ENCODE assay signal across 1 cellular context in the genomic region with DNA sequence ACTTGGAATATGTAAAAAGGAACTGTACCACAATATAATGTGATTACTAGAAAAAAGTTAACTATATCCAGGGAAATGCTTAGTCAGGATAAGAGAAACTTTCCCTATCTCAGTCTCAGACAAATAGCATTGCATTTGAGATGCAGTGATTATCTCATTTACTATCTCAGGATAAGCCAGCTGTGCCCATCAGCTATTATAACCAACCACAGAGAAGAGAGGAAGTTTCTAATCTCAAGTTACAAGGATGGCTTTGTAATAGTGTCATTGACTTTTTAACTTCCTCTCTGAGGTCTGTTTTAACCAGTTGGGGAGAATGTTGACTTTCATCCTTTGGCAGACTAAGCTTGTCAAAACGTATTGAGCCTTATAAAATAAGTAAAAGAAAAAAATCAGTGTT.
TF ChIP-seq lines count a peak whose summit lies in the region.

No MANE protein-coding gene starts in this region.

TF ChIP-seq in SK-N-SH, 30 proteins besides CTCF, POLR2A, EP300 and RAD21 (continued from another document):
- TF ChIP-seq TEAD4 (IDR thresholded peaks at IDR 0.05; ENCODE audit: borderline replicate concordance, insufficient read depth) (0 out of 2 replicates have a peak, but pooled peaks have one; percentile 28), POLR2AphosphoS5 (IDR thresholded peaks at IDR 0.05; ENCODE audit: low read depth, low read length) (peak; percentile 58; the same call in 1 of the 2 replicates), FOSL2 (IDR thresholded peaks at IDR 0.05; ENCODE audit: borderline replicate concordance, low read depth) (peak; percentile 42; the same call in 1 of the 2 replicates), TAF1 (IDR thresholded peaks at IDR 0.05; ENCODE audit: borderline replicate concordance, low read depth, low read length) (no peak), FOXM1 (IDR thresholded peaks at IDR 0.05; ENCODE audit: low read depth) (no peak), MEF2A (IDR thresholded peaks at IDR 0.05; ENCODE audit: borderline replicate concordance, low read depth) (no peak), NFIC (IDR thresholded peaks at IDR 0.05; ENCODE audit: borderline replicate concordance) (peak; percentile 61), NRF1 (IDR thresholded peaks at IDR 0.05; ENCODE audit: low read depth, low read length) (no peak), MXI1 (IDR thresholded peaks at IDR 0.05; ENCODE audit: low read depth, low read length) (no peak), RCOR1 (IDR thresholded peaks at IDR 0.05; ENCODE audit: low read length) (no peak), RXRA (IDR thresholded peaks at IDR 0.05; ENCODE audit: borderline replicate concordance, low read depth) (peak; percentile 69), FOXJ3 (CRISPR knock-in tag; IDR thresholded peaks at IDR 0.05) (no peak), TCF12 (IDR thresholded peaks at IDR 0.05) (peak; percentile 90), JUND (IDR thresholded peaks at IDR 0.05) (peak; percentile 70; the same call in 1 of the 2 replicates), SMC3 (IDR thresholded peaks at IDR 0.05; ENCODE audit: low read depth, low read length) (no peak), RFX5 (IDR thresholded peaks at IDR 0.05; ENCODE audit: low read length) (no peak), GABPA (IDR thresholded peaks at IDR 0.05; ENCODE audit: low read depth) (no peak), EZH2phosphoT487 (IDR thresholded peaks at IDR 0.05; ENCODE audit: borderline replicate concordance, low read depth) (no peak), YY1 (IDR thresholded peaks at IDR 0.05; ENCODE audit: low read depth) (no peak), CHD2 (IDR thresholded peaks at IDR 0.05; ENCODE audit: low read length, partially characterized antibody) (no peak)
- TF ChIP-seq, protein P1, sequence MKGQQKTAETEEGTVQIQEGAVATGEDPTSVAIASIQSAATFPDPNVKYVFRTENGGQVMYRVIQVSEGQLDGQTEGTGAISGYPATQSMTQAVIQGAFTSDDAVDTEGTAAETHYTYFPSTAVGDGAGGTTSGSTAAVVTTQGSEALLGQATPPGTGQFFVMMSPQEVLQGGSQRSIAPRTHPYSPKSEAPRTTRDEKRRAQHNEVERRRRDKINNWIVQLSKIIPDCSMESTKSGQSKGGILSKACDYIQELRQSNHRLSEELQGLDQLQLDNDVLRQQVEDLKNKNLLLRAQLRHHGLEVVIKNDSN (IDR thresholded peaks at IDR 0.05; ENCODE audit: borderline replicate concordance, low read depth): no peak
- TF ChIP-seq, protein P2, sequence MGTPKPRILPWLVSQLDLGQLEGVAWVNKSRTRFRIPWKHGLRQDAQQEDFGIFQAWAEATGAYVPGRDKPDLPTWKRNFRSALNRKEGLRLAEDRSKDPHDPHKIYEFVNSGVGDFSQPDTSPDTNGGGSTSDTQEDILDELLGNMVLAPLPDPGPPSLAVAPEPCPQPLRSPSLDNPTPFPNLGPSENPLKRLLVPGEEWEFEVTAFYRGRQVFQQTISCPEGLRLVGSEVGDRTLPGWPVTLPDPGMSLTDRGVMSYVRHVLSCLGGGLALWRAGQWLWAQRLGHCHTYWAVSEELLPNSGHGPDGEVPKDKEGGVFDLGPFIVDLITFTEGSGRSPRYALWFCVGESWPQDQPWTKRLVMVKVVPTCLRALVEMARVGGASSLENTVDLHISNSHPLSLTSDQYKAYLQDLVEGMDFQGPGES (IDR thresholded peaks at IDR 0.05; ENCODE audit: low read depth, low read length): no peak
- TF ChIP-seq, protein P3, sequence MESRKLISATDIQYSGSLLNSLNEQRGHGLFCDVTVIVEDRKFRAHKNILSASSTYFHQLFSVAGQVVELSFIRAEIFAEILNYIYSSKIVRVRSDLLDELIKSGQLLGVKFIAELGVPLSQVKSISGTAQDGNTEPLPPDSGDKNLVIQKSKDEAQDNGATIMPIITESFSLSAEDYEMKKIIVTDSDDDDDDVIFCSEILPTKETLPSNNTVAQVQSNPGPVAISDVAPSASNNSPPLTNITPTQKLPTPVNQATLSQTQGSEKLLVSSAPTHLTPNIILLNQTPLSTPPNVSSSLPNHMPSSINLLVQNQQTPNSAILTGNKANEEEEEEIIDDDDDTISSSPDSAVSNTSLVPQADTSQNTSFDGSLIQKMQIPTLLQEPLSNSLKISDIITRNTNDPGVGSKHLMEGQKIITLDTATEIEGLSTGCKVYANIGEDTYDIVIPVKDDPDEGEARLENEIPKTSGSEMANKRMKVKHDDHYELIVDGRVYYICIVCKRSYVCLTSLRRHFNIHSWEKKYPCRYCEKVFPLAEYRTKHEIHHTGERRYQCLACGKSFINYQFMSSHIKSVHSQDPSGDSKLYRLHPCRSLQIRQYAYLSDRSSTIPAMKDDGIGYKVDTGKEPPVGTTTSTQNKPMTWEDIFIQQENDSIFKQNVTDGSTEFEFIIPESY (IDR thresholded peaks at IDR 0.05; ENCODE audit: borderline replicate concordance, low read depth): peak; percentile 20; the same call in 1 of the 2 replicates
- TF ChIP-seq, protein P4, sequence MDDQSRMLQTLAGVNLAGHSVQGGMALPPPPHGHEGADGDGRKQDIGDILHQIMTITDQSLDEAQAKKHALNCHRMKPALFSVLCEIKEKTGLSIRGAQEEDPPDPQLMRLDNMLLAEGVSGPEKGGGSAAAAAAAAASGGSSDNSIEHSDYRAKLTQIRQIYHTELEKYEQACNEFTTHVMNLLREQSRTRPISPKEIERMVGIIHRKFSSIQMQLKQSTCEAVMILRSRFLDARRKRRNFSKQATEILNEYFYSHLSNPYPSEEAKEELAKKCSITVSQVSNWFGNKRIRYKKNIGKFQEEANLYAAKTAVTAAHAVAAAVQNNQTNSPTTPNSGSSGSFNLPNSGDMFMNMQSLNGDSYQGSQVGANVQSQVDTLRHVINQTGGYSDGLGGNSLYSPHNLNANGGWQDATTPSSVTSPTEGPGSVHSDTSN (IDR thresholded peaks at IDR 0.05): peak; percentile 88
- TF ChIP-seq, protein P5, sequence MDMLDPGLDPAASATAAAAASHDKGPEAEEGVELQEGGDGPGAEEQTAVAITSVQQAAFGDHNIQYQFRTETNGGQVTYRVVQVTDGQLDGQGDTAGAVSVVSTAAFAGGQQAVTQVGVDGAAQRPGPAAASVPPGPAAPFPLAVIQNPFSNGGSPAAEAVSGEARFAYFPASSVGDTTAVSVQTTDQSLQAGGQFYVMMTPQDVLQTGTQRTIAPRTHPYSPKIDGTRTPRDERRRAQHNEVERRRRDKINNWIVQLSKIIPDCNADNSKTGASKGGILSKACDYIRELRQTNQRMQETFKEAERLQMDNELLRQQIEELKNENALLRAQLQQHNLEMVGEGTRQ (IDR thresholded peaks at IDR 0.05; ENCODE audit: borderline replicate concordance, low read depth, low read length): no peak
